Comparison of ENCODE assay signal across 31 cellular contexts in the genomic region with DNA sequence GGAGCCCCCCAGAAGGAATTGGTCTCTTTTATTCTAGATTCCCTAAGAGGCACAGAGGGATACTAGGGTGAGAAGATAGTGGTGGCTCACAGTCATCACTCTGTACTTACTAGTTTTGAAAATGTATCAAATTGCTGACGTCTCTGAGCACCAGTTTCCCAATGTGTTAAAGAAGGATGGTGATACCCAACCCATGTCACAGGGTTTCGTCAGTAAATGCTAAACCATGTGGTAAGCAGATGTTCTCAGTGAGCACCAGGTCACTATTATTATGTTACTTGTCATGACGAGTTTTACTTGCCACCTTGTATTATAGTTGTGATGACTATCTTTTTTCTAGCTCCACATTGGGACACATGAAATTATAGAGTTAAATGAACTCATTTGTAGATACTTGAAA.
"Had no signal": no experiment of that assay in that cellular context is flagged by ENCODE, and none has a peak within 500 bp of the region (broad histone marks: within the 10 kb centered on the region; RNA-seq: fewer than 3 reads in every experiment).

No MANE protein-coding gene starts in this region.

- H3K36me3 ChIP-seq: esophagus muscularis mucosa, pancreas, tibial artery, upper lobe of right lung had no signal

- H3K9me3 Mint-ChIP-seq: activated naive CD4-positive, alpha-beta T cell treated with anti-CD3 and anti-CD28 coated beads, Interleukin-2, amount 50 U/mL, for 72 hours; activated T-cell treated with anti-CD3 and anti-CD28 coated beads, Interleukin-2, amount 50 U/mL, for 72 hours; immature natural killer cell; naive thymus-derived CD8-positive, alpha-beta T cell; neural crest cell; stimulated activated memory B cell treated with anti-CD40 and anti-IgM and Interleukin-4, amounts not matched to agents 10 μg/mL and 1 μg/mL and 100 μg/mL, for 72 hours; stimulated activated naive CD8-positive, alpha-beta T cell treated with anti-CD3 and anti-CD28 coated beads, Interleukin-15, amount 100 ng/mL, for 72 hours had no signal

- H3K27me3 ChIP-seq: esophagus muscularis mucosa, gastroesophageal sphincter, pancreas, tibial artery, upper lobe of right lung had no signal

- H3K27ac Mint-ChIP-seq: activated CD4-positive, alpha-beta T cell treated with anti-CD3 and anti-CD28 coated beads for 36 hours; activated naive CD4-positive, alpha-beta T cell treated with anti-CD3 and anti-CD28 coated beads, Interleukin-2, amount 50 U/mL, for 72 hours; activated T-cell treated with anti-CD3 and anti-CD28 coated beads, Interleukin-2, amount 50 U/mL, for 72 hours; immature natural killer cell; naive thymus-derived CD8-positive, alpha-beta T cell; stimulated activated memory B cell treated with anti-CD40 and anti-IgM and Interleukin-4, amounts not matched to agents 10 μg/mL and 1 μg/mL and 100 μg/mL, for 72 hours had no signal

- H3K9me3 ChIP-seq: esophagus muscularis mucosa, gastroesophageal sphincter, pancreas, psoas muscle, tibial artery, upper lobe of right lung had no signal

- H3K4me1 ChIP-seq: psoas muscle, tibial artery had no signal

- DNase-seq: activated CD4-positive, alpha-beta T cell treated with anti-CD3 and anti-CD28 coated beads for 36 hours; activated CD4-positive, CD25-positive, alpha-beta regulatory T cell; activated naive CD4-positive, alpha-beta T cell; activated T-cell treated with anti-CD3 and anti-CD28 coated beads for 4 hours; activated T-cell treated with anti-CD3 and anti-CD28 coated beads, Interleukin-2, amount 50 U/mL, for 72 hours; anterior cingulate cortex; dermis blood vessel endothelial cell; effector CD4-positive, alpha-beta T cell; head of caudate nucleus; hypothalamus; immature natural killer cell; mesenchymal stem cell; naive thymus-derived CD8-positive, alpha-beta T cell; nucleus accumbens; pancreas; psoas muscle; stimulated activated CD4-positive, alpha-beta T cell treated with anti-CD3 and anti-CD28 coated beads, Interleukin-1b, Interleukin-23, amount 100 ng/mL, for 48 hours; stimulated activated CD4-positive, alpha-beta T cell treated with anti-CD3 and anti-CD28 coated beads, Interleukin-4, amount 100 ng/mL, for 4 hours; stimulated activated CD8-positive, alpha-beta memory T cell treated with anti-CD3 and anti-CD28 coated beads, Interleukin-4, amount 100 ng/mL, for 48 hours; stimulated activated naive CD8-positive, alpha-beta T cell treated with anti-CD3 and anti-CD28 coated beads, Interleukin-15, amount 100 ng/mL, for 72 hours; substantia nigra; tibial artery; upper lobe of right lung had no signal

- H3K27ac ChIP-seq: esophagus muscularis mucosa, gastroesophageal sphincter, psoas muscle, tibial artery, upper lobe of right lung had no signal

- H3K4me3 ChIP-seq: esophagus muscularis mucosa, gastroesophageal sphincter, pancreas, psoas muscle, smooth muscle cell, tibial artery, upper lobe of right lung had no signal

- H3K36me3 Mint-ChIP-seq: activated naive CD4-positive, alpha-beta T cell treated with anti-CD3 and anti-CD28 coated beads, Interleukin-2, amount 50 U/mL, for 72 hours; immature natural killer cell had no signal

- H3K4me1 Mint-ChIP-seq: activated CD4-positive, alpha-beta T cell treated with anti-CD3 and anti-CD28 coated beads for 36 hours; immature natural killer cell had no signal

- H3K27me3 Mint-ChIP-seq: stimulated activated memory B cell treated with anti-CD40 and anti-IgM and Interleukin-4, amounts not matched to agents 10 μg/mL and 1 μg/mL and 100 μg/mL, for 72 hours had no signal

- FAIRE-seq: bronchial epithelial cell, colon, pancreas had no signal

- H3K4me3 Mint-ChIP-seq: activated CD4-positive, alpha-beta T cell treated with anti-CD3 and anti-CD28 coated beads for 36 hours; activated T-cell treated with anti-CD3 and anti-CD28 coated beads, Interleukin-2, amount 50 U/mL, for 72 hours; immature natural killer cell; naive thymus-derived CD8-positive, alpha-beta T cell; neural crest cell; stimulated activated memory B cell treated with anti-CD40 and anti-IgM and Interleukin-4, amounts not matched to agents 10 μg/mL and 1 μg/mL and 100 μg/mL, for 72 hours; stimulated activated naive CD8-positive, alpha-beta T cell treated with anti-CD3 and anti-CD28 coated beads, Interleukin-15, amount 100 ng/mL, for 72 hours had no signal
